24 cellular contexts compared by ENCODE assay signal in the genomic region with DNA sequence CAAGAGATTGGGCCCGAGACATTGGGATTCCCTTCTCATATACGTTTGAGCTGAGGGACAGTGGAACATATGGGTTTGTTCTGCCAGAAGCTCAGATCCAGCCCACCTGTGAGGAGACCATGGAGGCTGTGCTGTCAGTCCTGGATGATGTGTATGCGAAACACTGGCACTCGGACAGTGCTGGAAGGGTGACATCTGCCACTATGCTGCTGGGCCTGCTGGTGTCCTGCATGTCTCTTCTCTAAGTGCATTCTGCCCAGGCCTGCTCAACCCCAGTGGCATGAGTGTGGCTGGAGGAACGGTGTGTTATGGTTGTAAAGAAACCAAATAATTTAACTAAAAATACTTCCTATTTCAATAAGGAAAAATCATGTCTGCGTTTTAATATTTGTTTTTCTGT. TPM values are rescaled to one million over a fixed set of nuclear protein-coding genes. Genes with fewer than 3 reads are reported as not detected.
DNase-seq lines count a peak whose midpoint lies in the region; ATAC-seq and TF ChIP-seq lines count a peak whose summit lies in the region.
"Had no signal": no experiment of that assay in that cellular context is flagged by ENCODE, and none has a peak within 500 bp of the region (broad histone marks: within the 10 kb centered on the region; RNA-seq: fewer than 3 reads in every experiment).

No MANE protein-coding gene starts in this region.

- no peak overlapping the region for H4K5ac ChIP-seq in IMR-90 (ENCODE audit: low read depth, low read length)

- no peak overlapping the region for H3K4ac ChIP-seq in IMR-90 (ENCODE audit: low read depth, low read length)

- H2AK9ac ChIP-seq in IMR-90 (replicated peaks; ENCODE audit: low read depth, low read length, poor library complexity), result peak overlapping the region; percentile 23

- no peaks in the 10 kb centered on the region for H3K9me3 ChIP-seq in IMR-90 (ENCODE audit: control insufficient read depth, insufficient read depth, low read length)
- H3K9me3 ChIP-seq in subcutaneous abdominal adipose tissue (ENCODE audit: control insufficient read depth in 5 of 5, low read length in 5 of 5), result no peaks in the 10 kb centered on the region
- no peaks in the 10 kb centered on the region for H3K9me3 ChIP-seq in gastrocnemius medialis
- H3K9me3 ChIP-seq: A549; BE2C; BLaER1 treated with 17β-estradiol and CSF1 and Interleukin-3, amounts not matched to agents 10 nM and 100 nM had no signal

- POLR2A ChIA-PET in IMR-90 (lab: Charles Lee; ENCODE audit: unreplicated experiment), result no interaction called here

- no peak for ATAC-seq in IMR-90 (ENCODE audit: low read depth)
- no peak for ATAC-seq in activated T-cell treated with anti-CD3 and anti-CD28 coated beads, Interleukin-2, amount 50 U/mL, for 4 hours
- ATAC-seq in gastrocnemius medialis, result no peak
- ATAC-seq in GM18870 (IDR thresholded peaks at IDR 0.05; ENCODE audit: unreplicated experiment), result no peak
- ATAC-seq: A549, HCT116 had no signal

- H4K91ac ChIP-seq in IMR-90 (ENCODE audit: insufficient read depth, low read depth, low read length), result no peak overlapping the region

- H3K4me1 Mint-ChIP-seq in activated T-cell treated with anti-CD3 and anti-CD28 coated beads, Interleukin-2, amount 50 U/mL, for 4 hours (ENCODE audit: low read depth), result no peaks in the 10 kb centered on the region
- H3K4me1 Mint-ChIP-seq: CD8-positive, alpha-beta memory T cell had no signal

- H3K23ac ChIP-seq in IMR-90 (ENCODE audit: low read depth, low read length), result no peak overlapping the region

- intact Hi-C loops in IMR-90 (cut with micrococcal nuclease), result no loop called here
- intact Hi-C loops in gastrocnemius medialis (cut with DNase I; ENCODE audit: low total_unique reads), result no loop called here

- H3K36me3 ChIP-seq in IMR-90 (ENCODE audit: control insufficient read depth, insufficient read depth, low read length) (no peaks in the 10 kb centered on the region), subcutaneous abdominal adipose tissue (ENCODE audit: control insufficient read depth in 5 of 5, insufficient read depth in 5 of 5, low read length in 5 of 5) (no peaks in the 10 kb centered on the region), gastrocnemius medialis (no peaks in the 10 kb centered on the region)
- H3K36me3 ChIP-seq: BE2C; BLaER1 treated with 17β-estradiol and CSF1 and Interleukin-3, amounts not matched to agents 10 nM and 100 nM had no signal

- no peaks in the 10 kb centered on the region for H3K36me3 Mint-ChIP-seq in activated T-cell treated with anti-CD3 and anti-CD28 coated beads, Interleukin-2, amount 50 U/mL, for 4 hours (ENCODE audit: insufficient read depth)
- H3K36me3 Mint-ChIP-seq: CD14-positive monocyte; CD8-positive, alpha-beta memory T cell had no signal

- no peak overlapping the region for H3K14ac ChIP-seq in IMR-90 (replicated peaks; ENCODE audit: low read depth, low read length)

- no TSS peak for BruUV-seq in IMR-90 (replicated peaks; lab: Mats Ljungman, UMichigan)

- H3K9ac ChIP-seq in IMR-90 (ENCODE audit: low read depth, low read length) (no peak overlapping the region), subcutaneous abdominal adipose tissue (ENCODE audit: low read length in 5 of 5) (no peak overlapping the region)
- H3K9ac ChIP-seq: BLaER1 treated with 17β-estradiol and CSF1 and Interleukin-3, amounts not matched to agents 10 nM and 100 nM; GM23248 had no signal

- no peak overlapping the region for H2BK15ac ChIP-seq in IMR-90 (ENCODE audit: low read depth, low read length)

- H3K27me3 Mint-ChIP-seq in activated T-cell treated with anti-CD3 and anti-CD28 coated beads, Interleukin-2, amount 50 U/mL, for 4 hours (ENCODE audit: low read depth), result peaks cover 3% of the 10 kb centered on the region

- no peak overlapping the region for H2BK20ac ChIP-seq in IMR-90 (ENCODE audit: low read depth, low read length)

- H2AFZ ChIP-seq in IMR-90 (replicated peaks; ENCODE audit: low read length, poor library complexity), result no peak overlapping the region
- H2AFZ ChIP-seq: GM23248 had no signal

- TF ChIP-seq CTCF in IMR-90 (conservative IDR thresholded peaks at IDR 0.05; ENCODE audit: low read depth, low read length) (no peak), gastrocnemius medialis (IDR thresholded peaks at IDR 0.05 in 4 of 5, conservative IDR thresholded peaks at IDR 0.05 in 1 of 5) (no peak)

- H3K56ac ChIP-seq in IMR-90 (ENCODE audit: extremely low read depth, insufficient read depth, low read length), result no peak overlapping the region

- no peak for TF ChIP-seq RAD21 in IMR-90 (IDR thresholded peaks at IDR 0.05; ENCODE audit: low read length)

- no peak overlapping the region for H3K4me3 ChIP-seq in IMR-90 (ENCODE audit: insufficient read depth, low read depth, low read length)
- no peak overlapping the region for H3K4me3 ChIP-seq in subcutaneous abdominal adipose tissue (ENCODE audit: low read depth in 1 of 5, low read length in 5 of 5)
- no peak overlapping the region for H3K4me3 ChIP-seq in gastrocnemius medialis
- H3K4me3 ChIP-seq: A549; BLaER1 treated with 17β-estradiol and CSF1 and Interleukin-3, amounts not matched to agents 10 nM and 100 nM; GM23248 had no signal

- no peak overlapping the region for H3K4me3 Mint-ChIP-seq in activated T-cell treated with anti-CD3 and anti-CD28 coated beads, Interleukin-2, amount 50 U/mL, for 4 hours
- H3K4me3 Mint-ChIP-seq: CD14-positive monocyte; CD4-positive, alpha-beta T cell; CD8-positive, alpha-beta memory T cell; H9 had no signal

- no peak overlapping the region for H4K8ac ChIP-seq in IMR-90 (ENCODE audit: low read depth in 2 of 2, low read length in 2 of 2)

- DNase-seq in IMR-90 (no peak), cerebellar cortex (ENCODE audit: low spot score) (peak; percentile 69), hepatic stellate cell (ENCODE audit: low spot score) (no peak), gastrocnemius medialis (no peak)
- no peak for DNase-seq in activated T-cell treated with anti-CD3 and anti-CD28 coated beads, Interleukin-2, amount 50 U/mL, for 4 hours
- DNase-seq: 8988T; ACHN; AML-193; BE2C; CD4-positive, alpha-beta T cell; CD8-positive, alpha-beta memory T cell; DMS 273 treated with DMSO at 0.1 percent for 48 hours; DMS79; EL; GF-D8; H9 had no signal

- WGBS in IMR-90 (ENCODE audit: extremely low coverage in 2 of 2, insufficient read length in 1 of 2), 2 experiments, result no CpG with 5 or more reads among the region's 6 CpGs

- H3K4me1 ChIP-seq in IMR-90 (ENCODE audit: control insufficient read depth, insufficient read depth, low read length) (no peaks in the 10 kb centered on the region), subcutaneous abdominal adipose tissue (ENCODE audit: control insufficient read depth in 5 of 5, insufficient read depth in 5 of 5, low read length in 5 of 5) (peaks cover 5 to 28% (median 23%) of the 10 kb centered on the region in 5 donors), gastrocnemius medialis (peaks cover 0 to 11% of the 10 kb centered on the region in 2 donors)
- H3K4me1 ChIP-seq: BE2C had no signal

- no peaks in the 10 kb centered on the region for H3K9me3 Mint-ChIP-seq in activated T-cell treated with anti-CD3 and anti-CD28 coated beads, Interleukin-2, amount 50 U/mL, for 4 hours
- H3K9me3 Mint-ChIP-seq: CD14-positive monocyte; CD4-positive, alpha-beta T cell; CD8-positive, alpha-beta memory T cell; H9 had no signal

- H3K9me1 ChIP-seq in IMR-90 (ENCODE audit: insufficient read depth, low read length), result no peaks in the 10 kb centered on the region

- no peak overlapping the region for H2BK5ac ChIP-seq in IMR-90 (ENCODE audit: low read depth, low read length, poor library complexity, severe bottlenecking)

- H3K79me1 ChIP-seq in IMR-90 (ENCODE audit: low read depth in 1 of 2, low read length in 2 of 2), result no peaks in the 10 kb centered on the region

- H3K27me3 ChIP-seq in IMR-90 (ENCODE audit: control insufficient read depth, insufficient read depth, low read length) (peaks cover 6% of the 10 kb centered on the region), subcutaneous abdominal adipose tissue (ENCODE audit: control insufficient read depth in 5 of 5, insufficient read depth in 4 of 5, low read length in 5 of 5) (no peaks in the 10 kb centered on the region), gastrocnemius medialis (no peaks in the 10 kb centered on the region)
- H3K27me3 ChIP-seq: BE2C; BLaER1 treated with 17β-estradiol and CSF1 and Interleukin-3, amounts not matched to agents 10 nM and 100 nM had no signal

- no peaks in the 10 kb centered on the region for H4K20me1 ChIP-seq in IMR-90 (ENCODE audit: insufficient read depth, low read length)
- H4K20me1 ChIP-seq: BLaER1 treated with 17β-estradiol and CSF1 and Interleukin-3, amounts not matched to agents 10 nM and 100 nM had no signal

- H3K27ac ChIP-seq in IMR-90 (ENCODE audit: insufficient read depth, low read length), result no peak overlapping the region
- H3K27ac ChIP-seq in subcutaneous abdominal adipose tissue (ENCODE audit: low read depth, low read length), result peak overlapping the region; percentile 28
- H3K27ac ChIP-seq in gastrocnemius medialis, result no peak overlapping the region
- H3K27ac ChIP-seq: A549; BLaER1 treated with 17β-estradiol and CSF1 and Interleukin-3, amounts not matched to agents 10 nM and 100 nM had no signal

- in situ Hi-C loops in IMR-90 (cut with MboI; ENCODE audit: low sequenced_read_pairs), result no loop called here
- in situ Hi-C loops in gastrocnemius medialis (cut with MboI; ENCODE audit: low sequenced_read_pairs in 4 of 4), result no loop called here

- no peak overlapping the region for H2AK5ac ChIP-seq in IMR-90 (ENCODE audit: low read depth, low read length)

- dilution Hi-C loops in IMR-90 (cut with HindIII; ENCODE audit: low sequenced_read_pairs, unreplicated experiment), result no loop called here

- H2BK120ac ChIP-seq in IMR-90 (ENCODE audit: low read depth, low read length), result no peak overlapping the region

- TF ChIP-seq POLR2A in IMR-90 (IDR thresholded peaks at IDR 0.05; ENCODE audit: low read depth, low read length) (no peak), gastrocnemius medialis (IDR thresholded peaks at IDR 0.05) (no peak)

- CTCF ChIA-PET in IMR-90 (lab: Yijun Ruan, JAX), result no interaction called here

- H3K4me2 ChIP-seq in IMR-90 (ENCODE audit: low read depth, low read length), result no peak overlapping the region
- H3K4me2 ChIP-seq: BLaER1 treated with 17β-estradiol and CSF1 and Interleukin-3, amounts not matched to agents 10 nM and 100 nM had no signal

- H3K18ac ChIP-seq in IMR-90 (ENCODE audit: low read depth, low read length), result no peak overlapping the region

TF ChIP-seq in IMR-90, 13 proteins besides CTCF, POLR2A, EP300 and RAD21 (continues in another document):
- TF ChIP-seq MXI1 (IDR thresholded peaks at IDR 0.05; ENCODE audit: borderline replicate concordance, low read depth, low read length) (no peak), MAZ (IDR thresholded peaks at IDR 0.05; ENCODE audit: borderline replicate concordance, low read depth, low read length) (no peak), CHD1 (IDR thresholded peaks at IDR 0.05; ENCODE audit: low read depth, low read length) (no peak), SMC3 (IDR thresholded peaks at IDR 0.05; ENCODE audit: low read depth, low read length) (no peak)

RNA-seq across cellular contexts. Expression of a gene that starts 29.9 kb away (rescaled TPM):
- total RNA-seq in IMR-90 (2012; rRNA removed) (not detected in 2 replicates), gastrocnemius medialis (1 to 10 TPM in 1 of 4 donors, under 1 TPM in 3; 0.26 to 1.1 (median 0.48) TPM)
- polyA plus RNA-seq in IMR-90 (2012; rRNA removed), result not detected in 2 replicates
- not detected in 2 replicates for polyA plus RNA-seq in IMR-90 (2012; cell fraction: cytosol; rRNA removed)
- 0.06 TPM in 1 of 2 replicates, not detected in the other for polyA plus RNA-seq in IMR-90 (2012; cell fraction: nucleus; rRNA removed; ENCODE audit: low replicate concordance)
- not detected for total RNA-seq in activated T-cell treated with anti-CD3 and anti-CD28 coated beads, Interleukin-2, amount 50 U/mL, for 4 hours
- total RNA-seq: CD4-positive, alpha-beta T cell; GM23248; H4 had no signal
- polyA plus RNA-seq: CD14-positive monocyte; CD8-positive, alpha-beta memory T cell had no signal
